ENCODE assay signal across 8 cellular contexts in the genomic region with DNA sequence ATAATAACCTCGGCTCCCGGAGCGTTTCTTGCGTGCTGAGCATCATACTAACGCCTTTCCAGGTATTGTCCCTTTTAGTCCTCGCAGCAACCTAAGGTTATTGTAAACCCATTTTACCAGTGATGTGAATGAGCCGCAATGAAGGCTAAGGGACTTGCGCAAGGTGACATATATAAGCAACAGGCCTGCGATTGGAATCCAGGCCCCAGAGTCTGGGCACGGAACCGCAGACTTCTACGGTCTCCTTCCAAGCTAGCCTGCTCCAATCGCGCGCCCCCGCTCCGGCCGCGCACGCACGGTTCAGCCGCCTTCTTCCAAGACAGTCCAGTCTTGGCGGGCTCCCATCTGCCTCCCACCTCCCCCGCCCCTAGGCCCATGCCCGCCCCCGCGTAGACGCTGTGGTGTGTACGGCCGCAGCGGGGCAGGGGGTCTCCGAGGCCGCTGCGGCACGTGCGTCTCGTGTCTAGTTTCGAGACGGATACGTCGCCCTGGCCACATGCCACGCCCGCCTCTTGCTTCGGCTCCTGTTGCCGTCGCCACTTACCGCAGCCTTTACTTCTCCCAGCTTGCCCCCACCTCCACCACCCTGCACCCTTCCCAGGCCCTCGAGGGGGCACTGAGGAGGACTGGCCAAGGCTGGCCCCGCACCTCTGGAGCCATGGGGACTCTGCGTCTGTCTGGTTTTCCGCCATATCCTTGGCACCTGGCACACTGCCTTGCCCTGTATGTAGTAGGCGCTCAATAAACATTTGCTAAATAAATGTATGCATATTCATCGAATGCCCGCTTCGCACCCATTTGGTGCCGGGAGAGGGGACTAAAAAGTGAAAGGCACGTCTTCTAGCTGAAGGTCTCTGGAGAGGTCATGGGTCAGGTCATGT. TPM values are rescaled to one million over a fixed set of nuclear protein-coding genes. Genes with fewer than 3 reads are reported as not detected.
A peak's percentile ranks its signal among the peaks of the same experiment; 100 is the strongest.
DNase-seq lines count a peak whose midpoint lies in the region; ATAC-seq and TF ChIP-seq lines count a peak whose summit lies in the region.

No MANE protein-coding gene starts in this region.

- no peak for ATAC-seq in naive thymus-derived CD4-positive, alpha-beta T cell
- ATAC-seq in GM18519 (IDR thresholded peaks at IDR 0.05; ENCODE audit: low FRiP score, unreplicated experiment) = no peak

- no peaks in the 10 kb centered on the region for H3K9me3 ChIP-seq in esophagus (ENCODE audit: control insufficient read depth in 2 of 2, insufficient read depth in 1 of 2, low read depth in 1 of 2, low read length in 1 of 2)
- H3K9me3 ChIP-seq in naive thymus-derived CD4-positive, alpha-beta T cell (ENCODE audit: control insufficient read depth in 2 of 3, low read length in 3 of 3) = no peaks in the 10 kb centered on the region

- peaks cover 44% of the 10 kb centered on the region for H3K4me1 Mint-ChIP-seq in CD14-positive monocyte
- peaks cover 46% of the 10 kb centered on the region for H3K4me1 Mint-ChIP-seq in activated CD4-positive, alpha-beta T cell treated with anti-CD3 and anti-CD28 coated beads, Interleukin-2, amount 10 ng/mL, durations not matched to agents 7 days and 5 days
- peaks cover 23 to 40% (median 30%) of the 10 kb centered on the region in 7 donors for H3K4me1 Mint-ChIP-seq in naive thymus-derived CD4-positive, alpha-beta T cell

- intact Hi-C loops in CD14-positive monocyte (cut with micrococcal nuclease) = loop anchor here (5.0 to 10.0 kb wide), 5 partner anchors 36 to 87 kb away; partner anchors contain the start of gene SIRT5 (in 2 of the 2)
- intact Hi-C loops in naive thymus-derived CD4-positive, alpha-beta T cell (cut with micrococcal nuclease) = loop anchor here (1.0 to 10.0 kb wide), 5 partner anchors 60 to 1951 kb away; partner anchors contain the start of genes MCUR1 (in 1 of the 2), NOL7 (in 1 of the 2) and TMEM170B (in 1 of the 2)

- no peaks in the 10 kb centered on the region for H3K36me3 ChIP-seq in esophagus (ENCODE audit: control insufficient read depth in 2 of 2, insufficient read depth in 2 of 2, low read length in 1 of 2)
- H3K36me3 ChIP-seq in naive thymus-derived CD4-positive, alpha-beta T cell (ENCODE audit: control insufficient read depth in 2 of 3, insufficient read depth in 3 of 3, low read length in 3 of 3) = no peaks in the 10 kb centered on the region

- CTCF ChIA-PET in activated CD4-positive, alpha-beta T cell treated with anti-CD3 and anti-CD28 coated beads, Interleukin-2, amount 10 ng/mL, durations not matched to agents 7 days and 5 days (lab: Charles Lee) = interaction anchor here (0.9 to 2.4 kb wide), 4 partner anchors 10 to 87 kb away, joined by 3 to 8 read pairs (median 3); no protein-coding TSS in a partner anchor
- CTCF ChIA-PET in naive thymus-derived CD4-positive, alpha-beta T cell (lab: Charles Lee) = no interaction called here

- H3K27me3 ChIP-seq in esophagus (ENCODE audit: control insufficient read depth in 1 of 2, insufficient read depth in 2 of 2, low read length in 2 of 2) = no peaks in the 10 kb centered on the region
- H3K27me3 ChIP-seq in naive thymus-derived CD4-positive, alpha-beta T cell (ENCODE audit: control insufficient read depth in 2 of 2, insufficient read depth in 2 of 2, low read length in 2 of 2) = no peaks in the 10 kb centered on the region

- peak overlapping the region; percentile 46 to 89 (median 83) for H3K27ac Mint-ChIP-seq in CD14-positive monocyte
- peak overlapping the region; percentile 82 for H3K27ac Mint-ChIP-seq in activated CD4-positive, alpha-beta T cell treated with anti-CD3 and anti-CD28 coated beads, Interleukin-2, amount 10 ng/mL, durations not matched to agents 7 days and 5 days
- H3K27ac Mint-ChIP-seq in naive thymus-derived CD4-positive, alpha-beta T cell = peak overlapping the region in 4 of 9 donors; percentile 43 to 76 (median 56)

- DNase-seq in CD14-positive monocyte (ENCODE audit: low spot score) = no peak
- no peak for DNase-seq in HFF-Myc (ENCODE audit: extremely low read depth, low read depth)
- DNase-seq in activated CD4-positive, alpha-beta T cell treated with anti-CD3 and anti-CD28 coated beads, Interleukin-2, amount 10 ng/mL, durations not matched to agents 7 days and 5 days = peak; percentile 37
- DNase-seq in naive thymus-derived CD4-positive, alpha-beta T cell = peak in 1 of 9 donors; percentile 12
- DNase-seq in NAMALWA (ENCODE audit: low spot score) = no peak
- DNase-seq in GOT3 (lab: John Stamatoyannopoulos, UW) = no peak

- POLR2A ChIA-PET in activated CD4-positive, alpha-beta T cell treated with anti-CD3 and anti-CD28 coated beads, Interleukin-2, amount 10 ng/mL, durations not matched to agents 7 days and 5 days (lab: Charles Lee) = no interaction called here
- POLR2A ChIA-PET in naive thymus-derived CD4-positive, alpha-beta T cell (lab: Charles Lee) = interaction anchor here (1.3 kb wide), 1 partner anchor 86 kb away, joined by 5 read pairs; the partner anchor contains the start of gene SIRT5

- WGBS in esophagus, 2 donors = 14 to 15% methylated on average over 57 of the region's 57 CpGs

- TF ChIP-seq CTCF in CD14-positive monocyte (IDR thresholded peaks at IDR 0.05) (no peak), HFF-Myc (IDR thresholded peaks at IDR 0.05; ENCODE audit: low read depth, low read length, missing control alignments) (no peak)

- peaks cover 9 to 10% of the 10 kb centered on the region in 2 donors for H3K4me1 ChIP-seq in esophagus (ENCODE audit: control insufficient read depth in 2 of 2, insufficient read depth in 2 of 2, low read length in 1 of 2)
- peaks cover 4 to 9% of the 10 kb centered on the region in 2 donors for H3K4me1 ChIP-seq in naive thymus-derived CD4-positive, alpha-beta T cell (ENCODE audit: control insufficient read depth in 2 of 2, insufficient read depth in 2 of 2, low read length in 2 of 2)

- H3K9me3 Mint-ChIP-seq in CD14-positive monocyte = peaks cover 0 to 2% (median 0%) of the 10 kb centered on the region in 7 donors
- H3K9me3 Mint-ChIP-seq in activated CD4-positive, alpha-beta T cell treated with anti-CD3 and anti-CD28 coated beads, Interleukin-2, amount 10 ng/mL, durations not matched to agents 7 days and 5 days = no peaks in the 10 kb centered on the region
- H3K9me3 Mint-ChIP-seq in naive thymus-derived CD4-positive, alpha-beta T cell = peaks cover 0 to 2% (median 0%) of the 10 kb centered on the region in 11 donors

- H3K4me3 ChIP-seq in HFF-Myc (replicated peaks; ENCODE audit: low read depth, low read length) (peak overlapping the region; percentile 75), esophagus (ENCODE audit: low read depth in 1 of 2, low read length in 2 of 2) (peak overlapping the region; percentile 34 to 80)
- H3K4me3 ChIP-seq in naive thymus-derived CD4-positive, alpha-beta T cell (ENCODE audit: low read length) = peak overlapping the region; percentile 75

- H3K36me3 Mint-ChIP-seq in CD14-positive monocyte = peaks cover 5 to 7% of the 10 kb centered on the region in 2 donors
- no peaks in the 10 kb centered on the region for H3K36me3 Mint-ChIP-seq in activated CD4-positive, alpha-beta T cell treated with anti-CD3 and anti-CD28 coated beads, Interleukin-2, amount 10 ng/mL, durations not matched to agents 7 days and 5 days (ENCODE audit: low read depth)
- H3K36me3 Mint-ChIP-seq in naive thymus-derived CD4-positive, alpha-beta T cell = no peaks in the 10 kb centered on the region

- H3K27me3 Mint-ChIP-seq in CD14-positive monocyte (ENCODE audit: low read depth in 3 of 3) = peaks cover 3 to 14% (median 14%) of the 10 kb centered on the region in 3 donors
- peaks cover 1% of the 10 kb centered on the region for H3K27me3 Mint-ChIP-seq in activated CD4-positive, alpha-beta T cell treated with anti-CD3 and anti-CD28 coated beads, Interleukin-2, amount 10 ng/mL, durations not matched to agents 7 days and 5 days
- peaks cover 0 to 14% (median 10%) of the 10 kb centered on the region in 5 donors for H3K27me3 Mint-ChIP-seq in naive thymus-derived CD4-positive, alpha-beta T cell

- peak overlapping the region; percentile 79 to 98 for H3K27ac ChIP-seq in esophagus (ENCODE audit: low read depth in 2 of 2, low read length in 1 of 2)
- no peak overlapping the region for H3K27ac ChIP-seq in naive thymus-derived CD4-positive, alpha-beta T cell (ENCODE audit: low read depth, low read length)

- peak overlapping the region; percentile 86 to 88 for H3K4me3 Mint-ChIP-seq in CD14-positive monocyte
- peak overlapping the region; percentile 79 for H3K4me3 Mint-ChIP-seq in activated CD4-positive, alpha-beta T cell treated with anti-CD3 and anti-CD28 coated beads, Interleukin-2, amount 10 ng/mL, durations not matched to agents 7 days and 5 days
- peak overlapping the region; percentile 78 to 96 (median 90) for H3K4me3 Mint-ChIP-seq in naive thymus-derived CD4-positive, alpha-beta T cell

RNA-seq across cellular contexts. Expression of gene GFOD1, which starts 0.9 kb away (rescaled TPM):
- polyA plus RNA-seq in CD14-positive monocyte (1 to 10 TPM; 2.4 TPM), esophagus (1 to 10 TPM; 4.2 to 6.8 TPM)
- 1 to 10 TPM; 2.4 TPM for total RNA-seq in activated CD4-positive, alpha-beta T cell treated with anti-CD3 and anti-CD28 coated beads, Interleukin-2, amount 10 ng/mL, durations not matched to agents 7 days and 5 days
- 10 to 100 TPM in 1 of 5 experiments, 1 to 10 TPM in 2, under 1 TPM in 2; 0.73 to 10.8 (median 2.0) TPM for total RNA-seq in naive thymus-derived CD4-positive, alpha-beta T cell
- under 1 TPM in 1 of 2 donors, not detected in 1; 0.24 TPM for polyA plus RNA-seq in naive thymus-derived CD4-positive, alpha-beta T cell
